Comparison of ENCODE assay signal across 25 cellular contexts in the genomic region with DNA sequence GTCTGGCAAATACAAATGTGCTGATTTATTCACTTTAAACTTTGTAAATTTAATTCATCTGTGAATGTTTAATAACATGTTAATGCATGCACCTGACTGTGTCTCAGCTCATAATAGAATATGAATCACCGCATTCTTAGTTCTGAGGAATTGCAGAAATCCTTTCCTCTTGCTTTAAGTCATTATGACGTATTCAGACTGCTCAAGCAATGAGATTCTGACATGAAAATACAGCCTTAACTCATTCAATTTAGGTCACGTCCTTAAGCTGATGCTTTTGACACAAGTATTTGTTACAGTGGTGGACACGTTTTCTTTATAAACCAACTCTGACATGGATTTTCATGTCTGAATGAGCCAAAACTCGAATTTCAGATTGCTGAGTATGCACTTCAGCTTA.
DNase-seq lines count a peak whose midpoint lies in the region; ATAC-seq, FAIRE-seq and TF ChIP-seq lines count a peak whose summit lies in the region.
"Had no signal": no experiment of that assay in that cellular context is flagged by ENCODE, and none has a peak within 500 bp of the region (broad histone marks: within the 10 kb centered on the region; RNA-seq: fewer than 3 reads in every experiment).

No MANE protein-coding gene starts in this region.

- H3K36me3 ChIP-seq in HepG2 (replicated peaks in 1 of 2; ENCODE audit: control insufficient read depth in 1 of 2, insufficient read depth in 2 of 2, low read length in 2 of 2) (no peaks in the 10 kb centered on the region), right lobe of liver (no peaks in the 10 kb centered on the region), tibial artery (no peaks in the 10 kb centered on the region)
- H3K36me3 ChIP-seq: ascending aorta, thyroid gland had no signal

- DNase-seq in HepG2 (ENCODE audit: low spot score), result no peak
- no peak for DNase-seq in right lobe of liver
- DNase-seq in dermis blood vessel endothelial cell, result peak; percentile 2
- peak; percentile 22 for DNase-seq in glomerular visceral epithelial cell (ENCODE audit: extremely low spot score)
- DNase-seq in T-helper 1 cell, result no peak
- DNase-seq in G401 (ENCODE audit: low spot score), result no peak
- DNase-seq in tibial artery, result no peak
- no peak for DNase-seq in activated gamma-delta T cell (lab: John Stamatoyannopoulos, UW)
- DNase-seq: 8988T; activated CD4-positive, alpha-beta T cell treated with anti-CD3 and anti-CD28 coated beads for 48 hours; activated T-cell treated with anti-CD3 and anti-CD28 coated beads, Interleukin-2, amount 50 U/mL, for 72 hours; COR-L47; DMS79 treated with DMSO at 0.1 percent for 48 hours; kidney glomerular epithelial cell; NCI-H1092 treated with DMSO at 0.1 percent for 48 hours; NCI-H2029; NCI-H345; occipital lobe; OCI-M1; stimulated activated CD4-positive, alpha-beta T cell treated with anti-CD3 and anti-CD28 coated beads, Interleukin-2, amount 100 ng/mL, for 48 hours; stimulated activated naive CD4-positive, alpha-beta T cell; thyroid gland had no signal

- no peak for FAIRE-seq in HepG2 (lab: Jason Lieb, UNC)
- FAIRE-seq: frontal cortex, GM12892 had no signal

- in situ Hi-C loops in HepG2 (cut with HindIII; ENCODE audit: extremely low pct_ligation_motif_present, low pct_unique_long_range_greater_than_20kb), result no loop called here
- in situ Hi-C loops in G401 (cut with HindIII; ENCODE audit: low sequenced_read_pairs), result no loop called here

- H3K4me1 ChIP-seq in HepG2 (ENCODE audit: insufficient read depth, low read length) (no peaks in the 10 kb centered on the region), right lobe of liver (no peaks in the 10 kb centered on the region), tibial artery (no peaks in the 10 kb centered on the region)
- H3K4me1 ChIP-seq: ascending aorta, thyroid gland had no signal

- WGBS in HepG2 (ENCODE audit: low lambda C conversion rate), result 9% methylated on average over 5 of the region's 5 CpGs
- 51% methylated on average over 5 of the region's 5 CpGs for WGBS in right lobe of liver (ENCODE audit: insufficient coverage, low coverage, low lambda C conversion rate, missing lambda C conversion rate)

- no peaks in the 10 kb centered on the region for H4K20me1 ChIP-seq in HepG2 (ENCODE audit: insufficient read depth, low read length)

- POLR2A ChIA-PET in HepG2 (lab: Yijun Ruan, JAX), result no interaction called here

- BruUV-seq in HepG2 (replicated peaks; lab: Mats Ljungman, UMichigan), result no TSS peak

- CTCF ChIA-PET in HepG2 (lab: Yijun Ruan, JAX; ENCODE audit: low intra/inter-chr PET ratio, low total read pairs), result no interaction called here

- H3K79me2 ChIP-seq in HepG2 (ENCODE audit: insufficient read depth, low read length), result no peaks in the 10 kb centered on the region

- TF ChIP-seq EP300 in HepG2 (IDR thresholded peaks at IDR 0.05; ENCODE audit: low read depth in 2 of 2, low read length in 2 of 2) (no peak), HepG2 (CRISPR knock-in tag; IDR thresholded peaks at IDR 0.05; ENCODE audit: borderline replicate concordance) (no peak)

- H3K27ac ChIP-seq in HepG2 (ENCODE audit: extremely low read length, insufficient read depth, low read length) (no peak overlapping the region), right lobe of liver (no peak overlapping the region), tibial artery (no peak overlapping the region)
- H3K27ac ChIP-seq: ascending aorta, thyroid gland had no signal

- TF ChIP-seq POLR2A in HepG2 (IDR thresholded peaks at IDR 0.05; ENCODE audit: insufficient read depth in 1 of 2, low read depth in 2 of 2, low read length in 2 of 2), result no peak
- no peak for TF ChIP-seq POLR2A in right lobe of liver (IDR thresholded peaks at IDR 0.05)

- TF ChIP-seq CTCF in HepG2 (CRISPR knock-in tag; IDR thresholded peaks at IDR 0.05), result no peak
- TF ChIP-seq CTCF in right lobe of liver (IDR thresholded peaks at IDR 0.05), result no peak
- TF ChIP-seq CTCF in tibial artery (IDR thresholded peaks at IDR 0.05), result no peak

- ATAC-seq in HepG2 (no peak), right lobe of liver (no peak)
- ATAC-seq: activated T-cell treated with anti-CD3 and anti-CD28 coated beads, Interleukin-2, amount 50 U/mL, for 72 hours had no signal

- intact Hi-C loops in HepG2 (cut with micrococcal nuclease; ENCODE audit: unreplicated experiment) (no loop called here), right lobe of liver (cut with DNase I) (no loop called here), tibial artery (cut with DNase I; ENCODE audit: low total_unique reads) (no loop called here)

- H3K9me3 ChIP-seq in HepG2 (ENCODE audit: low read length), result no peaks in the 10 kb centered on the region
- no peaks in the 10 kb centered on the region for H3K9me3 ChIP-seq in right lobe of liver
- H3K9me3 ChIP-seq in tibial artery, result no peaks in the 10 kb centered on the region
- H3K9me3 ChIP-seq: ascending aorta, thyroid gland had no signal

- no peak overlapping the region for H3K4me3 ChIP-seq in HepG2 (replicated peaks in 1 of 3; ENCODE audit: insufficient read depth in 1 of 3, low read depth in 2 of 3, low read length in 3 of 3)
- H3K4me3 ChIP-seq in right lobe of liver, result no peak overlapping the region
- H3K4me3 ChIP-seq in tibial artery, result no peak overlapping the region
- H3K4me3 ChIP-seq: ascending aorta, thyroid gland had no signal

- H3K27me3 ChIP-seq in HepG2 (ENCODE audit: control insufficient read depth in 1 of 2, insufficient read depth in 2 of 2, low read length in 2 of 2), result no peaks in the 10 kb centered on the region
- H3K27me3 ChIP-seq in right lobe of liver, result no peaks in the 10 kb centered on the region
- H3K27me3 ChIP-seq in tibial artery, result no peaks in the 10 kb centered on the region
- H3K27me3 ChIP-seq: ascending aorta, thyroid gland had no signal

- TF ChIP-seq RAD21 in HepG2 (CRISPR knock-in tag; IDR thresholded peaks at IDR 0.05), result no peak

- no peak overlapping the region for H3K4me2 ChIP-seq in HepG2 (ENCODE audit: low read depth, low read length)

- no peak overlapping the region for H2AFZ ChIP-seq in HepG2 (ENCODE audit: low read length)

- H3K9ac ChIP-seq in HepG2 (ENCODE audit: insufficient read depth, low read depth, low read length), result no peak overlapping the region

TF ChIP-seq in HepG2, 621 proteins besides CTCF, POLR2A, EP300 and RAD21:
- TF ChIP-seq KLF16 (CRISPR knock-in tag; IDR thresholded peaks at IDR 0.05) (no peak), ZNF83 (CRISPR knock-in tag; IDR thresholded peaks at IDR 0.05; ENCODE audit: borderline replicate concordance) (no peak), U2AF2 (IDR thresholded peaks at IDR 0.05; ENCODE audit: low read depth, low read length) (no peak), ZFP62 (CRISPR knock-in tag; IDR thresholded peaks at IDR 0.05) (no peak), ZNF530 (CRISPR knock-in tag; IDR thresholded peaks at IDR 0.05; ENCODE audit: low read depth) (no peak), MAFK (conservative IDR thresholded peaks at IDR 0.05 in 1 of 2, IDR thresholded peaks at IDR 0.05 in 1 of 2; ENCODE audit: low read length in 2 of 2) (peak in 1 of 2 experiments; percentile 52; a peak in 2 of 4 replicates), CREB1 (IDR thresholded peaks at IDR 0.05) (peak; percentile 65), CREB1 (CRISPR knock-in tag; IDR thresholded peaks at IDR 0.05) (no peak)

Comparison
In these comparisons a context has a peak if more than half of its experiments do, and no peak if none do; other contexts are left out.
1. DNase-seq: peak in dermis blood vessel endothelial cell (single experiment) and glomerular visceral epithelial cell (single experiment); none in HepG2 (single experiment), right lobe of liver (0 of 3), T-helper 1 cell (0 of 5), G401 (single experiment), tibial artery (0 of 2) and activated gamma-delta T cell (single experiment).